Comparison of ENCODE assay signal across 24 cellular contexts in the genomic region with DNA sequence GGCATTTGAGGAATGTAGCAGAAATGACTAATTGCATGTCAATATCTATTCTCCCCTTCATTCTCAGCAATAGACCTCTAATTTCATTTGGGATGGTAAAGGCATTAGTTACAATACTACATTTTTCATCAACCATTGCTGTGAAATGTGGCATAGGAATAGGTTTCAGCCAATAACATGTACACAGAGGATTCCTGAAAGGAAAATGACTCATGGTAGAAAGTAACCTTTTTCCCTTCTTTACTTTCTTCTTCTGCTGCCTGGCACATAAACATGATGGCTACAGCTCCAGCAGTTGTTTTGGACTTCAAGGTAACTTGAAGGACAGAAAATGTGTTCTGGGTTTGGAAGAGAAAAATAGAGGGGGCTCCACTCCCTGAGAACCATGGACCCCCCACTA.
DNase-seq lines count a peak whose midpoint lies in the region; ATAC-seq, FAIRE-seq and TF ChIP-seq lines count a peak whose summit lies in the region.
"Had no signal": no experiment of that assay in that cellular context is flagged by ENCODE, and none has a peak within 500 bp of the region (broad histone marks: within the 10 kb centered on the region; RNA-seq: fewer than 3 reads in every experiment).

No MANE protein-coding gene starts in this region.

- H4K20me1 ChIP-seq in PC-3 (ENCODE audit: low read length): no peaks in the 10 kb centered on the region
- no peaks in the 10 kb centered on the region for H4K20me1 ChIP-seq in endothelial cell of umbilical vein (replicated peaks; ENCODE audit: control insufficient read depth, extremely low read depth, insufficient read depth, low read length)
- no peaks in the 10 kb centered on the region for H4K20me1 ChIP-seq in keratinocyte (ENCODE audit: control insufficient read depth, extremely low read depth, insufficient read depth, low read length)
- H4K20me1 ChIP-seq in PC-9 (ENCODE audit: insufficient read depth): no peaks in the 10 kb centered on the region

- H3K27me3 ChIP-seq in PC-3 (ENCODE audit: low read length): no peaks in the 10 kb centered on the region
- no peaks in the 10 kb centered on the region for H3K27me3 ChIP-seq in endothelial cell of umbilical vein (ENCODE audit: control insufficient read depth in 2 of 2, insufficient read depth in 2 of 2, low read length in 2 of 2)
- peaks cover 3% of the 10 kb centered on the region for H3K27me3 ChIP-seq in keratinocyte (ENCODE audit: control insufficient read depth, extremely low read depth, insufficient read depth, low read length)
- H3K27me3 ChIP-seq in PC-9 (ENCODE audit: insufficient read depth, low read depth): no peaks in the 10 kb centered on the region
- H3K27me3 ChIP-seq in brain microvascular endothelial cell (replicated peaks): no peaks in the 10 kb centered on the region
- H3K27me3 ChIP-seq: BE2C had no signal

- dilution Hi-C loops in endothelial cell of umbilical vein (cut with MboI; ENCODE audit: extremely low pct_ligation_motif_present, low sequenced_read_pairs): no loop called here
- dilution Hi-C loops in keratinocyte (cut with MboI; ENCODE audit: extremely low pct_ligation_motif_present, low sequenced_read_pairs): no loop called here

- no peaks in the 10 kb centered on the region for H3K36me3 Mint-ChIP-seq in activated CD8-positive, alpha-beta T cell treated with anti-CD3 and anti-CD28 coated beads, Interleukin-2, amount 10 ng/mL, durations not matched to agents 7 days and 5 days (ENCODE audit: low read depth)

- TF ChIP-seq POLR2A in endothelial cell of umbilical vein (IDR thresholded peaks at IDR 0.05; ENCODE audit: low read depth, low read length): no peak

- CTCF ChIA-PET in PC-3 (lab: Charles Lee) (no interaction called here), endothelial cell of umbilical vein (lab: Charles Lee) (interaction anchor here (1.0 to 2.2 kb wide), 6 partner anchors 10 to 84 kb away, joined by 3 to 12 read pairs (median 4); no protein-coding TSS in a partner anchor), PC-9 (lab: Charles Lee) (no interaction called here)
- CTCF ChIA-PET in activated CD8-positive, alpha-beta T cell treated with anti-CD3 and anti-CD28 coated beads, Interleukin-2, amount 10 ng/mL, durations not matched to agents 7 days and 5 days (lab: Charles Lee): interaction anchor here (0.7 kb wide), 1 partner anchor 17 kb away, joined by 3 read pairs; no protein-coding TSS in a partner anchor

- H3K9me3 ChIP-seq in PC-3 (ENCODE audit: low read length) (no peaks in the 10 kb centered on the region), endothelial cell of umbilical vein (replicated peaks; ENCODE audit: control insufficient read depth, insufficient read depth, low read length) (no peaks in the 10 kb centered on the region), keratinocyte (ENCODE audit: control insufficient read depth, low read depth, low read length) (no peaks in the 10 kb centered on the region), PC-9 (ENCODE audit: insufficient read depth, low read depth) (no peaks in the 10 kb centered on the region)
- H3K9me3 ChIP-seq: BE2C, HAP-1 had no signal

- no peaks in the 10 kb centered on the region for H3K9me2 ChIP-seq in PC-3 (replicated peaks; ENCODE audit: low read length)
- H3K9me2 ChIP-seq in PC-9 (ENCODE audit: insufficient read depth): no peaks in the 10 kb centered on the region; the same call in 1 of the 2 replicates

- H3K9ac ChIP-seq in PC-3 (ENCODE audit: low read length) (no peak overlapping the region), endothelial cell of umbilical vein (replicated peaks; ENCODE audit: extremely low read depth, insufficient read depth, low read length) (no peak overlapping the region), keratinocyte (ENCODE audit: control insufficient read depth, extremely low read depth, insufficient read depth, low read length) (no peak overlapping the region)
- H3K9ac ChIP-seq: KMS-11 had no signal

- H3K27me3 Mint-ChIP-seq in activated CD8-positive, alpha-beta T cell treated with anti-CD3 and anti-CD28 coated beads, Interleukin-2, amount 10 ng/mL, durations not matched to agents 7 days and 5 days (ENCODE audit: low read depth): peaks cover 4% of the 10 kb centered on the region

- FAIRE-seq in endothelial cell of umbilical vein (lab: Jason Lieb, UNC) (peak; percentile 80), keratinocyte (lab: Jason Lieb, UNC) (peak; percentile 48)
- FAIRE-seq: A204.1, GM12891, HTR-8/SVneo had no signal

- peak; percentile 43 for ATAC-seq in PC-3
- ATAC-seq in activated CD8-positive, alpha-beta T cell treated with anti-CD3 and anti-CD28 coated beads, Interleukin-2, amount 10 ng/mL, durations not matched to agents 7 days and 5 days: no peak

- BruUV-seq in PC-3 (replicated peaks; lab: Mats Ljungman, UMichigan) (no TSS peak), endothelial cell of umbilical vein (replicated peaks; lab: Mats Ljungman, UMichigan) (no TSS peak), PC-9 (replicated peaks; lab: Mats Ljungman, UMichigan) (no TSS peak)

- H3K9me3 Mint-ChIP-seq in activated CD8-positive, alpha-beta T cell treated with anti-CD3 and anti-CD28 coated beads, Interleukin-2, amount 10 ng/mL, durations not matched to agents 7 days and 5 days (ENCODE audit: insufficient read depth): no peaks in the 10 kb centered on the region
- H3K9me3 Mint-ChIP-seq: GM23338 had no signal

- H3K4me2 ChIP-seq in PC-3 (ENCODE audit: low read length) (no peak overlapping the region), endothelial cell of umbilical vein (ENCODE audit: insufficient read depth, low read length) (peak overlapping the region; percentile 45), keratinocyte (ENCODE audit: control insufficient read depth, extremely low read depth, insufficient read depth, low read depth, low read length) (no peak overlapping the region), PC-9 (no peak overlapping the region)
- H3K4me2 ChIP-seq: GM23338, KMS-11 had no signal

- H3K4me1 Mint-ChIP-seq in activated CD8-positive, alpha-beta T cell treated with anti-CD3 and anti-CD28 coated beads, Interleukin-2, amount 10 ng/mL, durations not matched to agents 7 days and 5 days (ENCODE audit: low read depth): no peaks in the 10 kb centered on the region

- no peaks in the 10 kb centered on the region for H3K9me1 ChIP-seq in endothelial cell of umbilical vein (replicated peaks; ENCODE audit: control insufficient read depth, extremely low read depth, insufficient read depth, low read length)
- no peaks in the 10 kb centered on the region for H3K9me1 ChIP-seq in keratinocyte (ENCODE audit: control insufficient read depth, extremely low read depth, insufficient read depth, low read length)

- H3K4me1 ChIP-seq in PC-3 (ENCODE audit: insufficient read depth, low read length) (no peaks in the 10 kb centered on the region), endothelial cell of umbilical vein (ENCODE audit: control insufficient read depth, extremely low read depth, insufficient read depth, low read length) (peaks cover 8% of the 10 kb centered on the region), keratinocyte (ENCODE audit: control insufficient read depth, extremely low read depth, insufficient read depth, low read length) (no peaks in the 10 kb centered on the region), PC-9 (replicated peaks; ENCODE audit: insufficient read depth) (no peaks in the 10 kb centered on the region)
- H3K4me1 ChIP-seq: BE2C, HAP-1 had no signal

- in situ Hi-C loops in brain microvascular endothelial cell (cut with HindIII; ENCODE audit: low pct_ligation_motif_present, low sequenced_read_pairs): no loop called here

- no peaks in the 10 kb centered on the region for H3F3A ChIP-seq in PC-3 (ENCODE audit: low read length, unreplicated experiment)
- no peaks in the 10 kb centered on the region for H3F3A ChIP-seq in PC-9 (ENCODE audit: insufficient read depth, low read depth)

- H2AFZ ChIP-seq in PC-3 (ENCODE audit: low read length): no peak overlapping the region
- H2AFZ ChIP-seq in endothelial cell of umbilical vein (ENCODE audit: low read depth, low read length): peak overlapping the region; percentile 68
- no peak overlapping the region for H2AFZ ChIP-seq in keratinocyte (ENCODE audit: control insufficient read depth, low read length)
- no peak overlapping the region for H2AFZ ChIP-seq in PC-9
- H2AFZ ChIP-seq: GM23338 had no signal

- H3K36me3 ChIP-seq in PC-3 (ENCODE audit: low read depth, low read length) (no peaks in the 10 kb centered on the region), endothelial cell of umbilical vein (ENCODE audit: control insufficient read depth in 2 of 2, extremely low read depth in 1 of 2, insufficient read depth in 2 of 2, low read length in 2 of 2) (no peaks in the 10 kb centered on the region), keratinocyte (ENCODE audit: control insufficient read depth in 2 of 2, extremely low read depth in 1 of 2, insufficient read depth in 2 of 2, low read length in 2 of 2) (no peaks in the 10 kb centered on the region), PC-9 (ENCODE audit: low read depth) (no peaks in the 10 kb centered on the region), brain microvascular endothelial cell (replicated peaks) (no peaks in the 10 kb centered on the region)
- H3K36me3 ChIP-seq: BE2C, HAP-1 had no signal

- intact Hi-C loops in PC-3 (cut with micrococcal nuclease): no loop called here
- intact Hi-C loops in endothelial cell of umbilical vein (cut with micrococcal nuclease): no loop called here
- intact Hi-C loops in PC-9 (cut with micrococcal nuclease; ENCODE audit: unreplicated experiment): no loop called here

- H3K4me3 Mint-ChIP-seq in activated CD8-positive, alpha-beta T cell treated with anti-CD3 and anti-CD28 coated beads, Interleukin-2, amount 10 ng/mL, durations not matched to agents 7 days and 5 days: no peak overlapping the region
- H3K4me3 Mint-ChIP-seq: GM23338 had no signal

- H3K4me3 ChIP-seq in PC-3 (ENCODE audit: low read length) (no peak overlapping the region), endothelial cell of umbilical vein (replicated peaks in 1 of 3; ENCODE audit: insufficient read depth in 1 of 3, low read depth in 1 of 3, low read length in 3 of 3) (no peak overlapping the region), keratinocyte (ENCODE audit: control insufficient read depth in 2 of 3, extremely low read depth in 1 of 3, insufficient read depth in 2 of 3, low read depth in 1 of 3, low read length in 3 of 3) (no peak overlapping the region), PC-9 (no peak overlapping the region), brain microvascular endothelial cell (ENCODE audit: low read depth, low read length) (no peak overlapping the region)
- H3K4me3 ChIP-seq: GM23338, HAP-1 had no signal

- DNase-seq in EL (peak; percentile 8), PC-3 (peak; percentile 19), endothelial cell of umbilical vein (ENCODE audit: low read depth, low spot score) (peak; percentile 82), keratinocyte (ENCODE audit: low read depth, low spot score) (no peak), PC-9 (no peak), brain microvascular endothelial cell (no peak)
- no peak for DNase-seq in activated CD8-positive, alpha-beta T cell treated with anti-CD3 and anti-CD28 coated beads, Interleukin-2, amount 10 ng/mL, durations not matched to agents 7 days and 5 days
- DNase-seq: BE2C, COR-L47, DMS79, NCI-H1105, NCI-H1694, NCI-H2081, NCI-H2171, NCI-H345, NCI-H524 treated with DMSO at 0.1 percent for 48 hours, Right ventricle myocardium superior had no signal

- H3K27ac ChIP-seq in PC-3 (ENCODE audit: low read length): no peak overlapping the region
- no peak overlapping the region for H3K27ac ChIP-seq in endothelial cell of umbilical vein (ENCODE audit: insufficient read depth, low read depth, low read length)
- H3K27ac ChIP-seq in keratinocyte (ENCODE audit: control insufficient read depth, insufficient read depth, low read length): no peak overlapping the region
- no peak overlapping the region for H3K27ac ChIP-seq in PC-9
- H3K27ac ChIP-seq in brain microvascular endothelial cell: no peak overlapping the region
- H3K27ac ChIP-seq: HL-60, KMS-11 had no signal

- no peak for TF ChIP-seq CTCF in PC-3 (conservative IDR thresholded peaks at IDR 0.05; ENCODE audit: low read depth, low read length)
- TF ChIP-seq CTCF in endothelial cell of umbilical vein (IDR thresholded peaks at IDR 0.05; ENCODE audit: extremely low read depth in 1 of 2, insufficient read depth in 1 of 2, low read depth in 1 of 2, low read length in 2 of 2): no peak
- no peak for TF ChIP-seq CTCF in keratinocyte (optimal IDR thresholded peaks at IDR 0.05 in 1 of 3, IDR thresholded peaks at IDR 0.05 in 1 of 3, conservative IDR thresholded peaks at IDR 0.05 in 1 of 3; ENCODE audit: extremely low read depth in 1 of 3, insufficient read depth in 2 of 3, low read length in 3 of 3)
- TF ChIP-seq CTCF in PC-9 (conservative IDR thresholded peaks at IDR 0.05): no peak
- TF ChIP-seq CTCF in brain microvascular endothelial cell (IDR thresholded peaks at IDR 0.05; ENCODE audit: low read depth, low read length, missing control alignments): no peak

- POLR2A ChIA-PET in PC-3 (lab: Charles Lee; ENCODE audit: unreplicated experiment): no interaction called here
- POLR2A ChIA-PET in endothelial cell of umbilical vein (lab: Charles Lee): no interaction called here
- POLR2A ChIA-PET in PC-9 (lab: Charles Lee; ENCODE audit: unreplicated experiment): no interaction called here
- POLR2A ChIA-PET in activated CD8-positive, alpha-beta T cell treated with anti-CD3 and anti-CD28 coated beads, Interleukin-2, amount 10 ng/mL, durations not matched to agents 7 days and 5 days (lab: Charles Lee): no interaction called here

- H3K79me2 ChIP-seq in PC-3 (ENCODE audit: low read length) (no peaks in the 10 kb centered on the region), endothelial cell of umbilical vein (ENCODE audit: control insufficient read depth, insufficient read depth, low read length) (no peaks in the 10 kb centered on the region), keratinocyte (ENCODE audit: control insufficient read depth, insufficient read depth, low read length) (no peaks in the 10 kb centered on the region), PC-9 (ENCODE audit: low read depth) (no peaks in the 10 kb centered on the region)

- H3K27ac Mint-ChIP-seq in activated CD8-positive, alpha-beta T cell treated with anti-CD3 and anti-CD28 coated beads, Interleukin-2, amount 10 ng/mL, durations not matched to agents 7 days and 5 days: no peak overlapping the region
- H3K27ac Mint-ChIP-seq: GM23338 had no signal

Comparison
In these comparisons a context has a peak if more than half of its experiments do, and no peak if none do; other contexts are left out.
1. DNase-seq: peak in EL (single experiment), PC-3 (single experiment) and endothelial cell of umbilical vein (single experiment); none in keratinocyte (single experiment), PC-9 (0 of 2), brain microvascular endothelial cell (single experiment) and activated CD8-positive, alpha-beta T cell treated with anti-CD3 and anti-CD28 coated beads, Interleukin-2, amount 10 ng/mL, durations not matched to agents 7 days and 5 days (single experiment).
2. CTCF ChIA-PET loops: an anchor here in endothelial cell of umbilical vein (1.0 to 2.2 kb wide) and activated CD8-positive, alpha-beta T cell treated with anti-CD3 and anti-CD28 coated beads, Interleukin-2, amount 10 ng/mL, durations not matched to agents 7 days and 5 days (0.7 kb wide); none called in PC-3 and PC-9.